Comparison of ENCODE assay signal across 11 cellular contexts in the genomic region with DNA sequence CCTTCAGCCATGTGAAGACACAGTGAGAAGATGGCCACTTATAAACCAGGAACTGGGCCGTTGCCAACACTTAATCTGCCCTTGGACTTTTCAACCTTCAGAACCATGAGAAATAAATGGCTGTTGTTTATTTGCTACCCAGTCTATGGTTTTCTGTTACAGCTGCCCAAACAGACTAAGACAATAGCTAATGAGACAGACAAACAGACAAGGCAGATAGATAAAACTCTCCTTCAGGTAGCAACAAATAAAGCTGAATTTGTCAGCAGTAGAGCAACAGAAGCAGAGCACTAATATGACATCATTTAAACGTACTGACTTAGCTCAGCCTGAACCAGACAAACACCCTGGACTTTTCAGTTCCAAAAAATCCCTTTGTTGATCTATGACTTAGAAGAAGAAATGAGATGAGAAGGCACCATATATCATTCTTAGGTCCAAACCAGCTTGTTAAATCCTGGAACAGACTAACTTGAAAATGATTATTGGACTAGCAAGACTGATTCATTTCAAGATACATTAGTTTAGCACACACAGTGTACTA. TPM values are rescaled to one million over a fixed set of nuclear protein-coding genes. Genes with fewer than 3 reads are reported as not detected.
DNase-seq lines count a peak whose midpoint lies in the region; ATAC-seq and TF ChIP-seq lines count a peak whose summit lies in the region.
"Had no signal": no experiment of that assay in that cellular context is flagged by ENCODE, and none has a peak within 500 bp of the region (broad histone marks: within the 10 kb centered on the region; RNA-seq: fewer than 3 reads in every experiment).

No MANE protein-coding gene starts in this region.

- H3K27me3 ChIP-seq in stomach (no peaks in the 10 kb centered on the region), SK-N-SH (ENCODE audit: insufficient read depth) (no peaks in the 10 kb centered on the region)
- H3K27me3 ChIP-seq: upper lobe of left lung had no signal

- no peak for TF ChIP-seq RAD21 in SK-N-SH (IDR thresholded peaks at IDR 0.05; ENCODE audit: low read length)

- H3K27ac ChIP-seq in stomach: no peak overlapping the region
- no peak overlapping the region for H3K27ac ChIP-seq in SK-N-SH (ENCODE audit: low read depth in 2 of 2, low read length in 1 of 2)
- H3K27ac ChIP-seq: upper lobe of left lung had no signal

- TF ChIP-seq CTCF in stomach (IDR thresholded peaks at IDR 0.05): no peak
- TF ChIP-seq CTCF in SK-N-SH (IDR thresholded peaks at IDR 0.05): no peak

- no peak overlapping the region for H3K4me3 Mint-ChIP-seq in activated T-cell treated with anti-CD3 and anti-CD28 coated beads, Interleukin-2, amount 50 U/mL, for 24 hours
- H3K4me3 Mint-ChIP-seq in stimulated activated memory B cell treated with anti-CD40 and anti-IgM and Interleukin-4, amounts not matched to agents 10 μg/mL and 1 μg/mL and 100 μg/mL, for 72 hours: no peak overlapping the region

- H2AFZ ChIP-seq in SK-N-SH (ENCODE audit: low read depth): no peak overlapping the region

- CTCF ChIA-PET in SK-N-SH (lab: Yijun Ruan, JAX): interaction anchor here (0.8 to 1.8 kb wide), 2 partner anchors 10 to 27 kb away, joined by 3 to 6 read pairs; a partner anchor contains a TSS

- TF ChIP-seq EP300 in stomach (IDR thresholded peaks at IDR 0.05) (no peak), SK-N-SH (IDR thresholded peaks at IDR 0.05; ENCODE audit: borderline replicate concordance in 1 of 2, low read depth in 1 of 2, low read length in 1 of 2) (no peak)

- POLR2A ChIA-PET in SK-N-SH (lab: Yijun Ruan, JAX): no interaction called here

- H3K9ac ChIP-seq in SK-N-SH: no peak overlapping the region

- peaks cover 100% of the 10 kb centered on the region for H3K79me2 ChIP-seq in SK-N-SH (ENCODE audit: insufficient read depth)

- H3K4me2 ChIP-seq in SK-N-SH: no peak overlapping the region

- H3K4me3 ChIP-seq in stomach: no peak overlapping the region
- no peak overlapping the region for H3K4me3 ChIP-seq in SK-N-SH (ENCODE audit: low read depth in 2 of 2, low read length in 1 of 2)
- H3K4me3 ChIP-seq: upper lobe of left lung had no signal

- H3K36me3 ChIP-seq in stomach (peaks cover 0 to 9% (median 5%) of the 10 kb centered on the region in 4 donors), SK-N-SH (replicated peaks in 1 of 2; ENCODE audit: control insufficient read depth in 1 of 2, insufficient read depth in 2 of 2, low read length in 1 of 2) (peaks cover 0 to 13% of the 10 kb centered on the region in 2 experiments)
- H3K36me3 ChIP-seq: upper lobe of left lung had no signal

- no peak for ATAC-seq in stimulated activated memory B cell treated with anti-CD40 and anti-IgM and Interleukin-4, amounts not matched to agents 10 μg/mL and 1 μg/mL and 100 μg/mL, for 72 hours
- ATAC-seq: Panc1 had no signal

- H3K9me3 Mint-ChIP-seq in activated T-cell treated with anti-CD3 and anti-CD28 coated beads, Interleukin-2, amount 50 U/mL, for 24 hours: peaks cover 6% of the 10 kb centered on the region
- peaks cover 3% of the 10 kb centered on the region for H3K9me3 Mint-ChIP-seq in stimulated activated memory B cell treated with anti-CD40 and anti-IgM and Interleukin-4, amounts not matched to agents 10 μg/mL and 1 μg/mL and 100 μg/mL, for 72 hours

- peaks cover 0 to 4% (median 2%) of the 10 kb centered on the region in 4 donors for H3K9me3 ChIP-seq in stomach
- peaks cover 6% of the 10 kb centered on the region; the same call in 1 of the 2 replicates for H3K9me3 ChIP-seq in SK-N-SH

- DNase-seq in activated T-cell treated with anti-CD3 and anti-CD28 coated beads, Interleukin-2, amount 50 U/mL, for 24 hours: no peak
- no peak for DNase-seq in activated T-cell treated with anti-CD3 and anti-CD28 coated beads, Interleukin-2, amount 50 U/mL, for 48 hours
- peak; percentile 51 for DNase-seq in NCI-H1105 (lab: John Stamatoyannopoulos, UW)
- peak; percentile 48 for DNase-seq in amniotic epithelial cell (ENCODE audit: low read depth)
- no peak for DNase-seq in NCI-H1048 (lab: John Stamatoyannopoulos, UW)
- DNase-seq in stomach: no peak
- no peak for DNase-seq in SK-N-SH
- DNase-seq: upper lobe of left lung had no signal

- H3K27me3 Mint-ChIP-seq in activated T-cell treated with anti-CD3 and anti-CD28 coated beads, Interleukin-2, amount 50 U/mL, for 24 hours: no peaks in the 10 kb centered on the region
- no peaks in the 10 kb centered on the region for H3K27me3 Mint-ChIP-seq in stimulated activated memory B cell treated with anti-CD40 and anti-IgM and Interleukin-4, amounts not matched to agents 10 μg/mL and 1 μg/mL and 100 μg/mL, for 72 hours

- peaks cover 41% of the 10 kb centered on the region for H3K4me1 Mint-ChIP-seq in activated T-cell treated with anti-CD3 and anti-CD28 coated beads, Interleukin-2, amount 50 U/mL, for 24 hours (ENCODE audit: low read depth)
- peaks cover 43% of the 10 kb centered on the region for H3K4me1 Mint-ChIP-seq in stimulated activated memory B cell treated with anti-CD40 and anti-IgM and Interleukin-4, amounts not matched to agents 10 μg/mL and 1 μg/mL and 100 μg/mL, for 72 hours

- peaks cover 17% of the 10 kb centered on the region for H3F3A ChIP-seq in SK-N-SH (replicated peaks; ENCODE audit: insufficient read depth)

- H4K20me1 ChIP-seq in SK-N-SH (ENCODE audit: insufficient read depth): peaks cover 24% of the 10 kb centered on the region; the same call in 1 of the 2 replicates

- H3K9me2 ChIP-seq in SK-N-SH: no peaks in the 10 kb centered on the region

- intact Hi-C loops in stomach (cut with DNase I; ENCODE audit: low total_unique reads): no loop called here

- no peak for TF ChIP-seq POLR2A in stomach (IDR thresholded peaks at IDR 0.05)

- H3K36me3 Mint-ChIP-seq in activated T-cell treated with anti-CD3 and anti-CD28 coated beads, Interleukin-2, amount 50 U/mL, for 24 hours (ENCODE audit: low read depth): peaks cover 62% of the 10 kb centered on the region
- H3K36me3 Mint-ChIP-seq in stimulated activated memory B cell treated with anti-CD40 and anti-IgM and Interleukin-4, amounts not matched to agents 10 μg/mL and 1 μg/mL and 100 μg/mL, for 72 hours: peaks cover 25% of the 10 kb centered on the region

- WGBS in stomach, 5 donors: 39 to 49% (median 43%) methylated on average over 2 of the region's 2 CpGs
- WGBS in SK-N-SH (ENCODE audit: low lambda C conversion rate): 81% methylated on average over 2 of the region's 2 CpGs

- H3K4me1 ChIP-seq in stomach: peaks cover 0 to 22% (median 11%) of the 10 kb centered on the region in 4 donors
- 0 out of 4 replicates have a peak, but pooled peaks cover 0 to 3% of the 10 kb centered on the region in 2 experiments for H3K4me1 ChIP-seq in SK-N-SH (ENCODE audit: control insufficient read depth in 1 of 2, insufficient read depth in 2 of 2, low read depth in 1 of 2, low read length in 1 of 2)
- H3K4me1 ChIP-seq: upper lobe of left lung had no signal

- peak overlapping the region; percentile 81 for H3K27ac Mint-ChIP-seq in activated T-cell treated with anti-CD3 and anti-CD28 coated beads, Interleukin-2, amount 50 U/mL, for 24 hours
- peak overlapping the region; percentile 46 for H3K27ac Mint-ChIP-seq in stimulated activated memory B cell treated with anti-CD40 and anti-IgM and Interleukin-4, amounts not matched to agents 10 μg/mL and 1 μg/mL and 100 μg/mL, for 72 hours
- H3K27ac Mint-ChIP-seq: activated naive CD4-positive, alpha-beta T cell treated with anti-CD3 and anti-CD28 coated beads, Interleukin-2, amount 50 U/mL, for 72 hours had no signal

TF ChIP-seq in SK-N-SH, 30 proteins besides CTCF, POLR2A, EP300 and RAD21 (continues in another document):
- TF ChIP-seq, protein P1, sequence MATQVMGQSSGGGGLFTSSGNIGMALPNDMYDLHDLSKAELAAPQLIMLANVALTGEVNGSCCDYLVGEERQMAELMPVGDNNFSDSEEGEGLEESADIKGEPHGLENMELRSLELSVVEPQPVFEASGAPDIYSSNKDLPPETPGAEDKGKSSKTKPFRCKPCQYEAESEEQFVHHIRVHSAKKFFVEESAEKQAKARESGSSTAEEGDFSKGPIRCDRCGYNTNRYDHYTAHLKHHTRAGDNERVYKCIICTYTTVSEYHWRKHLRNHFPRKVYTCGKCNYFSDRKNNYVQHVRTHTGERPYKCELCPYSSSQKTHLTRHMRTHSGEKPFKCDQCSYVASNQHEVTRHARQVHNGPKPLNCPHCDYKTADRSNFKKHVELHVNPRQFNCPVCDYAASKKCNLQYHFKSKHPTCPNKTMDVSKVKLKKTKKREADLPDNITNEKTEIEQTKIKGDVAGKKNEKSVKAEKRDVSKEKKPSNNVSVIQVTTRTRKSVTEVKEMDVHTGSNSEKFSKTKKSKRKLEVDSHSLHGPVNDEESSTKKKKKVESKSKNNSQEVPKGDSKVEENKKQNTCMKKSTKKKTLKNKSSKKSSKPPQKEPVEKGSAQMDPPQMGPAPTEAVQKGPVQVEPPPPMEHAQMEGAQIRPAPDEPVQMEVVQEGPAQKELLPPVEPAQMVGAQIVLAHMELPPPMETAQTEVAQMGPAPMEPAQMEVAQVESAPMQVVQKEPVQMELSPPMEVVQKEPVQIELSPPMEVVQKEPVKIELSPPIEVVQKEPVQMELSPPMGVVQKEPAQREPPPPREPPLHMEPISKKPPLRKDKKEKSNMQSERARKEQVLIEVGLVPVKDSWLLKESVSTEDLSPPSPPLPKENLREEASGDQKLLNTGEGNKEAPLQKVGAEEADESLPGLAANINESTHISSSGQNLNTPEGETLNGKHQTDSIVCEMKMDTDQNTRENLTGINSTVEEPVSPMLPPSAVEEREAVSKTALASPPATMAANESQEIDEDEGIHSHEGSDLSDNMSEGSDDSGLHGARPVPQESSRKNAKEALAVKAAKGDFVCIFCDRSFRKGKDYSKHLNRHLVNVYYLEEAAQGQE (IDR thresholded peaks at IDR 0.05; ENCODE audit: low read depth, low read length): no peak
- no peak for TF ChIP-seq TCF12 (IDR thresholded peaks at IDR 0.05)
- TF ChIP-seq, protein P2, sequence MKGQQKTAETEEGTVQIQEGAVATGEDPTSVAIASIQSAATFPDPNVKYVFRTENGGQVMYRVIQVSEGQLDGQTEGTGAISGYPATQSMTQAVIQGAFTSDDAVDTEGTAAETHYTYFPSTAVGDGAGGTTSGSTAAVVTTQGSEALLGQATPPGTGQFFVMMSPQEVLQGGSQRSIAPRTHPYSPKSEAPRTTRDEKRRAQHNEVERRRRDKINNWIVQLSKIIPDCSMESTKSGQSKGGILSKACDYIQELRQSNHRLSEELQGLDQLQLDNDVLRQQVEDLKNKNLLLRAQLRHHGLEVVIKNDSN (IDR thresholded peaks at IDR 0.05; ENCODE audit: borderline replicate concordance, low read depth): no peak

RNA-seq across cellular contexts. Expression of a gene that starts 27.0 kb away (rescaled TPM):
- total RNA-seq in stomach: 100 to 1,000 TPM in 3 of 5 donors, 10 to 100 TPM in 2; 12.2 to 167 (median 103) TPM
- polyA plus RNA-seq in stomach (10 to 100 TPM in 1 of 3 donors, 1 to 10 TPM in 2; 9.1 to 10.7 (median 9.6) TPM), SK-N-SH (2012; rRNA removed) (14.2 and 17.2 TPM in 2 replicates)
- polyA plus RNA-seq in SK-N-SH (2012; cell fraction: cytosol; rRNA removed): 20.0 and 22.2 TPM in 2 replicates
- 13.2 and 31.6 TPM in 2 replicates for polyA plus RNA-seq in SK-N-SH (2012; cell fraction: nucleus; rRNA removed)

Comparison
In these comparisons a context has a peak if more than half of its experiments do, and no peak if none do; other contexts are left out.
1. DNase-seq: peak in NCI-H1105 (single experiment) and amniotic epithelial cell (single experiment); none in activated T-cell treated with anti-CD3 and anti-CD28 coated beads, Interleukin-2, amount 50 U/mL, for 24 hours (single experiment), activated T-cell treated with anti-CD3 and anti-CD28 coated beads, Interleukin-2, amount 50 U/mL, for 48 hours (0 of 2), NCI-H1048 (single experiment), stomach (single experiment) and SK-N-SH (single experiment).